1 cellular context compared by ENCODE assay signal in genomic region chr17:73278049-73278464, GRCh38.
TF ChIP-seq lines count a peak whose summit lies in the region.

No MANE protein-coding gene starts in this region.

TF ChIP-seq in HepG2, 621 proteins besides CTCF, POLR2A, EP300 and RAD21 (continued from another document and continues in another):
- TF ChIP-seq, protein P1, sequence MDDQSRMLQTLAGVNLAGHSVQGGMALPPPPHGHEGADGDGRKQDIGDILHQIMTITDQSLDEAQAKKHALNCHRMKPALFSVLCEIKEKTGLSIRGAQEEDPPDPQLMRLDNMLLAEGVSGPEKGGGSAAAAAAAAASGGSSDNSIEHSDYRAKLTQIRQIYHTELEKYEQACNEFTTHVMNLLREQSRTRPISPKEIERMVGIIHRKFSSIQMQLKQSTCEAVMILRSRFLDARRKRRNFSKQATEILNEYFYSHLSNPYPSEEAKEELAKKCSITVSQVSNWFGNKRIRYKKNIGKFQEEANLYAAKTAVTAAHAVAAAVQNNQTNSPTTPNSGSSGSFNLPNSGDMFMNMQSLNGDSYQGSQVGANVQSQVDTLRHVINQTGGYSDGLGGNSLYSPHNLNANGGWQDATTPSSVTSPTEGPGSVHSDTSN (CRISPR knock-in tag; IDR thresholded peaks at IDR 0.05; ENCODE audit: borderline replicate concordance) = no peak
- no peak for TF ChIP-seq ZNF777 (CRISPR knock-in tag; IDR thresholded peaks at IDR 0.05)
- no peak for TF ChIP-seq MTA3 (CRISPR knock-in tag; IDR thresholded peaks at IDR 0.05)
- no peak for TF ChIP-seq MATR3 (CRISPR knock-in tag; IDR thresholded peaks at IDR 0.05)
- TF ChIP-seq MED8 (CRISPR knock-in tag; IDR thresholded peaks at IDR 0.05; ENCODE audit: insufficient replicate concordance) = no peak
- no peak for TF ChIP-seq ZNF816 (CRISPR knock-in tag; IDR thresholded peaks at IDR 0.05; ENCODE audit: borderline replicate concordance)
- TF ChIP-seq ZNF790 (CRISPR knock-in tag; IDR thresholded peaks at IDR 0.05; ENCODE audit: borderline replicate concordance) = no peak
- 0 out of 2 replicates have a peak, but pooled peaks have one; percentile 30 for TF ChIP-seq ZFP1 (CRISPR knock-in tag; IDR thresholded peaks at IDR 0.05)
- TF ChIP-seq MEIS1 (CRISPR knock-in tag; IDR thresholded peaks at IDR 0.05; ENCODE audit: borderline replicate concordance) = no peak
- TF ChIP-seq ZNF24 (IDR thresholded peaks at IDR 0.05) = peak; percentile 43; the same call in 1 of the 2 replicates
- no peak for TF ChIP-seq SIN3A (IDR thresholded peaks at IDR 0.05; ENCODE audit: borderline replicate concordance, low read depth, low read length)
- TF ChIP-seq ZNF362 (CRISPR knock-in tag; IDR thresholded peaks at IDR 0.05; ENCODE audit: borderline replicate concordance) = peak; percentile 29; the same call in 1 of the 2 replicates
- no peak for TF ChIP-seq CEBPZ (IDR thresholded peaks at IDR 0.05; ENCODE audit: low read length)
- no peak for TF ChIP-seq AHR (CRISPR knock-in tag; IDR thresholded peaks at IDR 0.05)
- TF ChIP-seq SMYD3 (CRISPR knock-in tag; IDR thresholded peaks at IDR 0.05) = no peak
- TF ChIP-seq JARID2 (CRISPR knock-in tag; IDR thresholded peaks at IDR 0.05; ENCODE audit: insufficient replicate concordance) = no peak
- TF ChIP-seq FOXA1 (IDR thresholded peaks at IDR 0.05) = no peak
- 0 out of 2 replicates have a peak, but pooled peaks have one; percentile 36 for TF ChIP-seq FOXA1 (CRISPR knock-in tag; IDR thresholded peaks at IDR 0.05)
- TF ChIP-seq HIC2 (CRISPR knock-in tag; IDR thresholded peaks at IDR 0.05; ENCODE audit: low read depth) = peak; percentile 53; the same call in 1 of the 2 replicates
- TF ChIP-seq NFIB (CRISPR knock-in tag; IDR thresholded peaks at IDR 0.05; ENCODE audit: borderline replicate concordance) = no peak
- TF ChIP-seq THAP8 (CRISPR knock-in tag; IDR thresholded peaks at IDR 0.05; ENCODE audit: borderline replicate concordance) = no peak
- no peak for TF ChIP-seq KAT2B (IDR thresholded peaks at IDR 0.05; ENCODE audit: borderline replicate concordance, low read depth, low read length)
- TF ChIP-seq MLXIP (CRISPR knock-in tag; IDR thresholded peaks at IDR 0.05; ENCODE audit: borderline replicate concordance) = no peak
- TF ChIP-seq REST (IDR thresholded peaks at IDR 0.05; ENCODE audit: borderline replicate concordance in 1 of 2, low read depth in 1 of 2, low read length in 2 of 2) = 0 out of 4 replicates have a peak, but pooled peaks of 1 of the 2 experiments have one; percentile 24
- no peak; the same call in 1 of the 2 replicates for TF ChIP-seq MTF2 (CRISPR knock-in tag; IDR thresholded peaks at IDR 0.05; ENCODE audit: borderline replicate concordance)
- TF ChIP-seq, protein P2, sequence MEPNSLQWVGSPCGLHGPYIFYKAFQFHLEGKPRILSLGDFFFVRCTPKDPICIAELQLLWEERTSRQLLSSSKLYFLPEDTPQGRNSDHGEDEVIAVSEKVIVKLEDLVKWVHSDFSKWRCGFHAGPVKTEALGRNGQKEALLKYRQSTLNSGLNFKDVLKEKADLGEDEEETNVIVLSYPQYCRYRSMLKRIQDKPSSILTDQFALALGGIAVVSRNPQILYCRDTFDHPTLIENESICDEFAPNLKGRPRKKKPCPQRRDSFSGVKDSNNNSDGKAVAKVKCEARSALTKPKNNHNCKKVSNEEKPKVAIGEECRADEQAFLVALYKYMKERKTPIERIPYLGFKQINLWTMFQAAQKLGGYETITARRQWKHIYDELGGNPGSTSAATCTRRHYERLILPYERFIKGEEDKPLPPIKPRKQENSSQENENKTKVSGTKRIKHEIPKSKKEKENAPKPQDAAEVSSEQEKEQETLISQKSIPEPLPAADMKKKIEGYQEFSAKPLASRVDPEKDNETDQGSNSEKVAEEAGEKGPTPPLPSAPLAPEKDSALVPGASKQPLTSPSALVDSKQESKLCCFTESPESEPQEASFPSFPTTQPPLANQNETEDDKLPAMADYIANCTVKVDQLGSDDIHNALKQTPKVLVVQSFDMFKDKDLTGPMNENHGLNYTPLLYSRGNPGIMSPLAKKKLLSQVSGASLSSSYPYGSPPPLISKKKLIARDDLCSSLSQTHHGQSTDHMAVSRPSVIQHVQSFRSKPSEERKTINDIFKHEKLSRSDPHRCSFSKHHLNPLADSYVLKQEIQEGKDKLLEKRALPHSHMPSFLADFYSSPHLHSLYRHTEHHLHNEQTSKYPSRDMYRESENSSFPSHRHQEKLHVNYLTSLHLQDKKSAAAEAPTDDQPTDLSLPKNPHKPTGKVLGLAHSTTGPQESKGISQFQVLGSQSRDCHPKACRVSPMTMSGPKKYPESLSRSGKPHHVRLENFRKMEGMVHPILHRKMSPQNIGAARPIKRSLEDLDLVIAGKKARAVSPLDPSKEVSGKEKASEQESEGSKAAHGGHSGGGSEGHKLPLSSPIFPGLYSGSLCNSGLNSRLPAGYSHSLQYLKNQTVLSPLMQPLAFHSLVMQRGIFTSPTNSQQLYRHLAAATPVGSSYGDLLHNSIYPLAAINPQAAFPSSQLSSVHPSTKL (CRISPR knock-in tag; IDR thresholded peaks at IDR 0.05) = peak; percentile 28
- TF ChIP-seq RXRA (CRISPR knock-in tag; IDR thresholded peaks at IDR 0.05) = 0 out of 2 replicates have a peak, but pooled peaks have one; percentile 32
- no peak for TF ChIP-seq HNRNPL (IDR thresholded peaks at IDR 0.05; ENCODE audit: low read depth, low read length)
- peak; percentile 66; the same call in 1 of the 2 replicates for TF ChIP-seq ZNF264 (CRISPR knock-in tag; IDR thresholded peaks at IDR 0.05)
- TF ChIP-seq XRCC5 (optimal IDR thresholded peaks at IDR 0.05; ENCODE audit: low read length) = no peak
- TF ChIP-seq ZNF639 (CRISPR knock-in tag; conservative IDR thresholded peaks at IDR 0.05) = no peak
- peak; percentile 64; the same call in 1 of the 2 replicates for TF ChIP-seq SIX1 (CRISPR knock-in tag; IDR thresholded peaks at IDR 0.05; ENCODE audit: borderline replicate concordance)
- TF ChIP-seq AGO1 (IDR thresholded peaks at IDR 0.05; ENCODE audit: low read depth, low read length, poor library complexity, severe bottlenecking) = no peak
- no peak for TF ChIP-seq ZNF235 (CRISPR knock-in tag; IDR thresholded peaks at IDR 0.05; ENCODE audit: borderline replicate concordance)
- TF ChIP-seq MIER3 (CRISPR knock-in tag; IDR thresholded peaks at IDR 0.05; ENCODE audit: borderline replicate concordance) = no peak
- TF ChIP-seq NFYB (CRISPR knock-in tag; IDR thresholded peaks at IDR 0.05) = no peak
- TF ChIP-seq SMC3 (IDR thresholded peaks at IDR 0.05; ENCODE audit: low read length) = no peak
